Comparison of ENCODE assay signal across 25 cellular contexts in the genomic region with DNA sequence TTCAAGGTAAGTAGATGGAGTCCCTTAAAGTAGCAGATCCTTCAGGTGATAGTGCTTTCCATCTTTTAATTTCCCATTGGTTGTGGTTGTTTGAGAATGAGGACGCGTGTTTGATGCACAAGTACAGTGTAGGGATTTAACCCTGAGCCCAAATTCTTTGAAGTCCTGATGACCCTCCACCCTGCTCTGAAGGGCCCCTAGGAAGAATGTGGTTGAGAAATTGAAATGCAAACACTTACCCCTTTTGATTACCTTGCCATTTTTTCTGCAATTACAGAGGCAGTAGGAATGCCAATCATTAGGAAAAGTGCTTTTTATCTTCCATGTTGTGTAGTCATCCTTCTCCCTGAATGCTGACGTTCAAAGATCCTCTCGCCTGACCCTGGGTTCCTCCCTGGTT.
"Had no signal": no experiment of that assay in that cellular context is flagged by ENCODE, and none has a peak within 500 bp of the region (broad histone marks: within the 10 kb centered on the region; RNA-seq: fewer than 3 reads in every experiment).

No MANE protein-coding gene starts in this region.

- H3K4me1 ChIP-seq: right atrium auricular region, right lobe of liver, testis, thyroid gland, transverse colon, vagina had no signal

- H3K36me3 ChIP-seq: ovary, right atrium auricular region, right lobe of liver, thyroid gland, transverse colon, vagina had no signal

- H3K9me3 ChIP-seq: mucosa of descending colon, ovary, right atrium auricular region, right lobe of liver, testis, thyroid gland, transverse colon, vagina had no signal

- H3K4me2 ChIP-seq: smooth muscle cell had no signal

- ATAC-seq: left cardiac atrium; left lobe of liver; mucosa of descending colon; naive thymus-derived CD4-positive, alpha-beta T cell; natural killer cell treated with Interleukin-12 subunit alpha and Interleukin-12 subunit beta and Interleukin-15 and Interleukin-18, amount 100 ng/mL, for 72 hours; right lobe of liver; stimulated activated memory B cell treated with anti-CD40 and anti-IgM and Interleukin-4, amounts not matched to agents 10 μg/mL and 1 μg/mL and 100 μg/mL, for 72 hours; stimulated activated naive CD8-positive, alpha-beta T cell treated with anti-CD3 and anti-CD28 coated beads, Interleukin-15, amount 100 ng/mL, for 72 hours had no signal

- H3K27me3 ChIP-seq: ovary, right atrium auricular region, right lobe of liver, testis, thyroid gland, transverse colon, vagina had no signal

- DNase-seq: hippocampal formation; kidney glomerular epithelial cell; left cardiac atrium; midbrain; mucosa of descending colon; naive thymus-derived CD4-positive, alpha-beta T cell; ovary; right lobe of liver; stimulated activated CD4-positive, alpha-beta T cell treated with anti-CD3 and anti-CD28 coated beads, Interleukin-1b, Interleukin-23, amount 100 ng/mL, for 48 hours; stimulated activated CD4-positive, alpha-beta T cell treated with anti-CD3 and anti-CD28 coated beads, Interleukin-2, amount 100 ng/mL, for 48 hours; stimulated activated CD4-positive, alpha-beta T cell treated with anti-CD3 and anti-CD28 coated beads, Interleukin-4, amount 100 ng/mL, for 4 hours; stimulated activated CD8-positive, alpha-beta memory T cell treated with anti-CD3 and anti-CD28 coated beads, Interleukin-4, amount 100 ng/mL, for 48 hours; stimulated activated naive CD4-positive, alpha-beta T cell treated with Interleukin-2 at 50 U/mL for 16 hours; stimulated activated naive CD8-positive, alpha-beta T cell treated with anti-CD3 and anti-CD28 coated beads, Interleukin-15, amount 100 ng/mL, for 72 hours; substantia nigra; testis; thyroid gland; transverse colon had no signal

- H3K4me3 ChIP-seq: lung, mucosa of descending colon, ovary, right atrium auricular region, right lobe of liver, smooth muscle cell, testis, thyroid gland, transverse colon, vagina had no signal

- H3K27ac ChIP-seq: ovary, right atrium auricular region, right lobe of liver, testis, thyroid gland, transverse colon, vagina had no signal
